Comparison of ENCODE assay signal across 8 cellular contexts in the genomic region with DNA sequence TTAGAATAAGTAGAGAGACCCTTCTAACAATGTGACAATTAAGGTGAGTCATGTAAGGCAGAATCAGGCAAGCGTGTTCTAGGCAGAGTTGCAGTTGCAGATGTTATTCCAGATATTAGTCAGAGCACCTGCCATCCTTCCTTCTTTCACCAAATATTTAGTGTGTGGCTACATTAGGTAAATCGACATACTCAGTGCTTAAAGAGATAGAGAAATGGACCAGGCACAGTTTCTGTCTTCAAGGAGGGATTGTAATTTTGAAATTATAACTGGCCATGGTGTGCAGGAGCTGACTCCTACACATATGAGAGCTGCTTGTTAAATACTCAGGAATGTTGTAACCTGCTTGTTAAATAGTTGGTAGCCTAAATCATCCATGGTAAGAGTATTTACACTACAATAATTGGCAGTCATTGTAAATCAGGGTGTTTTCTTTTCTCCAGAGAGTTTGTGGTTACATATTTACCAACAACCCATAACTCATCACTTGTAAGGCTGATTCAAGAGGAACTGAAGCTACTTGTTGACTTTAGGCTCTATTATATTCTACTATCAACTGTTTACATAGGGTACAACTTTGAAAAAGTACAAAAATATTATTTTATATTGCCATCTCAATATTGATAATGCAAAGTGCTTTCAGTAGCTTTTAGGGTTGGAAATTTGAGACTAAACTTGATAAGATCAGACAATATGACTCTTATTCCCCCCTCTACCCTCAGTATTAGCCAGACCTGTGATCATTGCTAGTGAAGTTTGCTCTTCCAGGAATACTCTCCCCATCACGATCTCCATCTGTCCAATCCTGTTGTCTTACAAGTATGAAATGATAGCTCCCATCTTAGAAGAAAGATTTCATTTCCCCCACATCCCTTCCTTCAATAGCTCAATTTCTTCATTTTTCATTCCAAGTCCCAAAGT.
DNase-seq lines count a peak whose midpoint lies in the region; ATAC-seq and TF ChIP-seq lines count a peak whose summit lies in the region.

No MANE protein-coding gene starts in this region.

- DNase-seq in GM10248 (ENCODE audit: extremely low spot score) (peak; percentile 63), GM20000 (ENCODE audit: low spot score) (peak; percentile 52), T47D (ENCODE audit: low read depth in 1 of 2, low spot score in 1 of 2) (peak; percentile 8 to 63), NOMO-1 treated with DMSO at 0.1 percent for 48 hours (lab: John Stamatoyannopoulos, UW; ENCODE audit: unreplicated experiment) (no peak), germinal center (ENCODE audit: low spot score) (no peak), NCI-H748 (lab: John Stamatoyannopoulos, UW; ENCODE audit: unreplicated experiment) (no peak)
- no peak for DNase-seq in central memory CD4-positive, alpha-beta T cell

- POLR2A ChIA-PET in GM10248 (lab: Yijun Ruan, JAX), result no interaction called here

- ATAC-seq in HG03108 (IDR thresholded peaks at IDR 0.05; ENCODE audit: unreplicated experiment), result peak; percentile 94

- CTCF ChIA-PET in GM10248 (lab: Yijun Ruan, JAX), result interaction anchor here (0.9 to 2.0 kb wide), 3 partner anchors 9 to 11 kb away, joined by 3 to 7 read pairs (median 3); no protein-coding TSS in a partner anchor

- TF ChIP-seq CTCF in GM10248 (IDR thresholded peaks at IDR 0.05; ENCODE audit: control extremely low read depth, extremely low read depth, low read depth, missing control alignments), result no peak
- no peak for TF ChIP-seq CTCF in GM20000 (IDR thresholded peaks at IDR 0.05; ENCODE audit: extremely low read depth, missing control alignments)

- in situ Hi-C loops in T47D (cut with HindIII; ENCODE audit: low pct_unique_long_range_greater_than_20kb, low sequenced_read_pairs), result no loop called here

Comparison
In these comparisons a context has a peak if more than half of its experiments do, and no peak if none do; other contexts are left out.
1. DNase-seq: peak in GM10248 (single experiment), GM20000 (single experiment) and T47D (2 of 2); none in NOMO-1 treated with DMSO at 0.1 percent for 48 hours (single experiment), central memory CD4-positive, alpha-beta T cell (single experiment), germinal center (single experiment) and NCI-H748 (single experiment).